ENCODE assay signal across 1 cellular context in the genomic region with DNA sequence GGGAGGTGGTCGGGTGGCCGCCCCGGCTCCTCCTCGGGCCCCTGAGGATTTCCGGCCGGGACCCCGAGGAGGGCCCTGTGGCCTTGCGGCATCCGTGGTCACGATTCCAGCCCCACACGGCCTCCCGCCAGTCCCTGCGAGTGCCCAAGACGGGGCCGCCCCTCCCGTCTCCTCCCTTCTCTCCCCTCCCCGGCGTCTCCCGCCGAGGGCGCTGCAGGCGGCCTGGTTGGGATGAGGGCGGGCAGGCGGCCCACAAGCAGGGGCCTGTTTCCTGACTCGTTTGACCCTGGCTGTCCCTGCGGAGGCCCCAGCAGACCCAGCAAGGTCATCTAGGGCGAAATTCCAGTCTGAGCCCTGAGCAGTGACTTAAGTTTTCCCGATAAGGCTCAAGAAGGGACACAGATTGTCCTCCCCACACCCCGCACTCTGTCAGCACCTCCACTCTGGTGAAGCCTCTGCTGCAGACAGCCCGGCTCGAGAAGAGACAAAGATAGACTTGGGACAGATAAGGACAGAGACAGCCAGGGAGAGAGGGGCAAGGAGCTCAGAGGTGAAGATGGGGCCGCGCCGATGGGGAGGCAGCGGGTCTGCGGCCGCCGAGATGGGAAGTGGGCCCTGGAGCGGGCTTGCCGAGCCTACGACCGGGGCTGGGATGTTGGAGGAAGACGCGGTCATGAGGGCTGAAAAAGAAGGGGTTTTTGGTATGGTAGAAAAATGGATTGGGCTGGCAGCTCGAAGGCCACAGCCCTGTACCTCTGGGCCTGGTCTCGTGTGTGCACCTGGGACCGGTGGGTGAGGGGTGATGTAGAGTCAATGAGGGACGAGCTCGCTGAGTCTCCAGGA.
A peak's percentile ranks its signal among the peaks of the same experiment; 100 is the strongest.
TF ChIP-seq lines count a peak whose summit lies in the region.

No MANE protein-coding gene starts in this region.

TF ChIP-seq in HepG2, 621 proteins besides CTCF, POLR2A, EP300 and RAD21 (continued from another document and continues in another):
- TF ChIP-seq, protein P1, sequence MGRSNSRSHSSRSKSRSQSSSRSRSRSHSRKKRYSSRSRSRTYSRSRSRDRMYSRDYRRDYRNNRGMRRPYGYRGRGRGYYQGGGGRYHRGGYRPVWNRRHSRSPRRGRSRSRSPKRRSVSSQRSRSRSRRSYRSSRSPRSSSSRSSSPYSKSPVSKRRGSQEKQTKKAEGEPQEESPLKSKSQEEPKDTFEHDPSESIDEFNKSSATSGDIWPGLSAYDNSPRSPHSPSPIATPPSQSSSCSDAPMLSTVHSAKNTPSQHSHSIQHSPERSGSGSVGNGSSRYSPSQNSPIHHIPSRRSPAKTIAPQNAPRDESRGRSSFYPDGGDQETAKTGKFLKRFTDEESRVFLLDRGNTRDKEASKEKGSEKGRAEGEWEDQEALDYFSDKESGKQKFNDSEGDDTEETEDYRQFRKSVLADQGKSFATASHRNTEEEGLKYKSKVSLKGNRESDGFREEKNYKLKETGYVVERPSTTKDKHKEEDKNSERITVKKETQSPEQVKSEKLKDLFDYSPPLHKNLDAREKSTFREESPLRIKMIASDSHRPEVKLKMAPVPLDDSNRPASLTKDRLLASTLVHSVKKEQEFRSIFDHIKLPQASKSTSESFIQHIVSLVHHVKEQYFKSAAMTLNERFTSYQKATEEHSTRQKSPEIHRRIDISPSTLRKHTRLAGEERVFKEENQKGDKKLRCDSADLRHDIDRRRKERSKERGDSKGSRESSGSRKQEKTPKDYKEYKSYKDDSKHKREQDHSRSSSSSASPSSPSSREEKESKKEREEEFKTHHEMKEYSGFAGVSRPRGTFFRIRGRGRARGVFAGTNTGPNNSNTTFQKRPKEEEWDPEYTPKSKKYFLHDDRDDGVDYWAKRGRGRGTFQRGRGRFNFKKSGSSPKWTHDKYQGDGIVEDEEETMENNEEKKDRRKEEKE (IDR thresholded peaks at IDR 0.05), result no peak
- TF ChIP-seq, protein P2, sequence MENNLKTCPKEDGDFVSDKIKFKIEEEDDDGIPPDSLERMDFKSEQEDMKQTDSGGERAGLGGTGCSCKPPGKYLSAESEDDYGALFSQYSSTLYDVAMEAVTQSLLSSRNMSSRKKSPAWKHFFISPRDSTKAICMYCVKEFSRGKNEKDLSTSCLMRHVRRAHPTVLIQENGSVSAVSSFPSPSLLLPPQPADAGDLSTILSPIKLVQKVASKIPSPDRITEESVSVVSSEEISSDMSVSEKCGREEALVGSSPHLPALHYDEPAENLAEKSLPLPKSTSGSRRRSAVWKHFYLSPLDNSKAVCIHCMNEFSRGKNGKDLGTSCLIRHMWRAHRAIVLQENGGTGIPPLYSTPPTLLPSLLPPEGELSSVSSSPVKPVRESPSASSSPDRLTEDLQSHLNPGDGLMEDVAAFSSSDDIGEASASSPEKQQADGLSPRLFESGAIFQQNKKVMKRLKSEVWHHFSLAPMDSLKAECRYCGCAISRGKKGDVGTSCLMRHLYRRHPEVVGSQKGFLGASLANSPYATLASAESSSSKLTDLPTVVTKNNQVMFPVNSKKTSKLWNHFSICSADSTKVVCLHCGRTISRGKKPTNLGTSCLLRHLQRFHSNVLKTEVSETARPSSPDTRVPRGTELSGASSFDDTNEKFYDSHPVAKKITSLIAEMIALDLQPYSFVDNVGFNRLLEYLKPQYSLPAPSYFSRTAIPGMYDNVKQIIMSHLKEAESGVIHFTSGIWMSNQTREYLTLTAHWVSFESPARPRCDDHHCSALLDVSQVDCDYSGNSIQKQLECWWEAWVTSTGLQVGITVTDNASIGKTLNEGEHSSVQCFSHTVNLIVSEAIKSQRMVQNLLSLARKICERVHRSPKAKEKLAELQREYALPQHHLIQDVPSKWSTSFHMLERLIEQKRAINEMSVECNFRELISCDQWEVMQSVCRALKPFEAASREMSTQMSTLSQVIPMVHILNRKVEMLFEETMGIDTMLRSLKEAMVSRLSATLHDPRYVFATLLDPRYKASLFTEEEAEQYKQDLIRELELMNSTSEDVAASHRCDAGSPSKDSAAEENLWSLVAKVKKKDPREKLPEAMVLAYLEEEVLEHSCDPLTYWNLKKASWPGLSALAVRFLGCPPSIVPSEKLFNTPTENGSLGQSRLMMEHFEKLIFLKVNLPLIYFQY (CRISPR knock-in tag; IDR thresholded peaks at IDR 0.05; ENCODE audit: borderline replicate concordance), result 0 out of 2 replicates have a peak, but pooled peaks have one; percentile 20
- TF ChIP-seq, protein P3, sequence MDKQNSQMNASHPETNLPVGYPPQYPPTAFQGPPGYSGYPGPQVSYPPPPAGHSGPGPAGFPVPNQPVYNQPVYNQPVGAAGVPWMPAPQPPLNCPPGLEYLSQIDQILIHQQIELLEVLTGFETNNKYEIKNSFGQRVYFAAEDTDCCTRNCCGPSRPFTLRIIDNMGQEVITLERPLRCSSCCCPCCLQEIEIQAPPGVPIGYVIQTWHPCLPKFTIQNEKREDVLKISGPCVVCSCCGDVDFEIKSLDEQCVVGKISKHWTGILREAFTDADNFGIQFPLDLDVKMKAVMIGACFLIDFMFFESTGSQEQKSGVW (CRISPR knock-in tag; IDR thresholded peaks at IDR 0.05; ENCODE audit: borderline replicate concordance), result no peak
- TF ChIP-seq, protein P4, sequence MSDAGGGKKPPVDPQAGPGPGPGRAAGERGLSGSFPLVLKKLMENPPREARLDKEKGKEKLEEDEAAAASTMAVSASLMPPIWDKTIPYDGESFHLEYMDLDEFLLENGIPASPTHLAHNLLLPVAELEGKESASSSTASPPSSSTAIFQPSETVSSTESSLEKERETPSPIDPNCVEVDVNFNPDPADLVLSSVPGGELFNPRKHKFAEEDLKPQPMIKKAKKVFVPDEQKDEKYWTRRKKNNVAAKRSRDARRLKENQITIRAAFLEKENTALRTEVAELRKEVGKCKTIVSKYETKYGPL (CRISPR knock-in tag; IDR thresholded peaks at IDR 0.05), result 0 out of 2 replicates have a peak, but pooled peaks have one; percentile 10
- TF ChIP-seq MIER2 (CRISPR knock-in tag; IDR thresholded peaks at IDR 0.05) (peak; percentile 14; the same call in 1 of the 2 replicates), PLRG1 (conservative IDR thresholded peaks at IDR 0.05) (no peak), HIVEP1 (CRISPR knock-in tag; IDR thresholded peaks at IDR 0.05) (no peak), BORCS8-MEF2B (CRISPR knock-in tag; IDR thresholded peaks at IDR 0.05) (peak; percentile 83), ZNF605 (CRISPR knock-in tag; IDR thresholded peaks at IDR 0.05) (no peak), SMAD1 (CRISPR knock-in tag; IDR thresholded peaks at IDR 0.05; ENCODE audit: borderline replicate concordance, low read depth) (0 out of 2 replicates have a peak, but pooled peaks have one; percentile 34), ZNF33A (CRISPR knock-in tag; IDR thresholded peaks at IDR 0.05; ENCODE audit: borderline replicate concordance) (0 out of 2 replicates have a peak, but pooled peaks have one; percentile 18), ZNF256 (CRISPR knock-in tag; conservative IDR thresholded peaks at IDR 0.05) (no peak), ZNF572 (CRISPR knock-in tag; IDR thresholded peaks at IDR 0.05) (0 out of 2 replicates have a peak, but pooled peaks have one; percentile 37), FOXA3 (CRISPR knock-in tag; IDR thresholded peaks at IDR 0.05) (0 out of 2 replicates have a peak, but pooled peaks have one; percentile 30)
- TF ChIP-seq, protein P5, sequence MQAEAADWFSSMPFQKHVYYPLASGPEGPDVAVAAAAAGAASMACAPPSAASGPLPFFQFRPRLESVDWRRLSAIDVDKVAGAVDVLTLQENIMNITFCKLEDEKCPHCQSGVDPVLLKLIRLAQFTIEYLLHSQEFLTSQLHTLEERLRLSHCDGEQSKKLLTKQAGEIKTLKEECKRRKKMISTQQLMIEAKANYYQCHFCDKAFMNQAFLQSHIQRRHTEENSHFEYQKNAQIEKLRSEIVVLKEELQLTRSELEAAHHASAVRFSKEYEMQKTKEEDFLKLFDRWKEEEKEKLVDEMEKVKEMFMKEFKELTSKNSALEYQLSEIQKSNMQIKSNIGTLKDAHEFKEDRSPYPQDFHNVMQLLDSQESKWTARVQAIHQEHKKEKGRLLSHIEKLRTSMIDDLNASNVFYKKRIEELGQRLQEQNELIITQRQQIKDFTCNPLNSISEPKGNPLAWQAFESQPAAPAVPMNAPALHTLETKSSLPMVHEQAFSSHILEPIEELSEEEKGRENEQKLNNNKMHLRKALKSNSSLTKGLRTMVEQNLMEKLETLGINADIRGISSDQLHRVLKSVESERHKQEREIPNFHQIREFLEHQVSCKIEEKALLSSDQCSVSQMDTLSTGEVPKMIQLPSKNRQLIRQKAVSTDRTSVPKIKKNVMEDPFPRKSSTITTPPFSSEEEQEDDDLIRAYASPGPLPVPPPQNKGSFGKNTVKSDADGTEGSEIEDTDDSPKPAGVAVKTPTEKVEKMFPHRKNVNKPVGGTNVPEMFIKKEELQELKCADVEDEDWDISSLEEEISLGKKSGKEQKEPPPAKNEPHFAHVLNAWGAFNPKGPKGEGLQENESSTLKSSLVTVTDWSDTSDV (CRISPR knock-in tag; IDR thresholded peaks at IDR 0.05), result peak; percentile 35; the same call in 1 of the 2 replicates
- TF ChIP-seq, protein P6, sequence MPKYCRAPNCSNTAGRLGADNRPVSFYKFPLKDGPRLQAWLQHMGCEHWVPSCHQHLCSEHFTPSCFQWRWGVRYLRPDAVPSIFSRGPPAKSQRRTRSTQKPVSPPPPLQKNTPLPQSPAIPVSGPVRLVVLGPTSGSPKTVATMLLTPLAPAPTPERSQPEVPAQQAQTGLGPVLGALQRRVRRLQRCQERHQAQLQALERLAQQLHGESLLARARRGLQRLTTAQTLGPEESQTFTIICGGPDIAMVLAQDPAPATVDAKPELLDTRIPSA (CRISPR knock-in tag; IDR thresholded peaks at IDR 0.05; ENCODE audit: borderline replicate concordance), result 0 out of 2 replicates have a peak, but pooled peaks have one; percentile 58
- TF ChIP-seq, protein P7, sequence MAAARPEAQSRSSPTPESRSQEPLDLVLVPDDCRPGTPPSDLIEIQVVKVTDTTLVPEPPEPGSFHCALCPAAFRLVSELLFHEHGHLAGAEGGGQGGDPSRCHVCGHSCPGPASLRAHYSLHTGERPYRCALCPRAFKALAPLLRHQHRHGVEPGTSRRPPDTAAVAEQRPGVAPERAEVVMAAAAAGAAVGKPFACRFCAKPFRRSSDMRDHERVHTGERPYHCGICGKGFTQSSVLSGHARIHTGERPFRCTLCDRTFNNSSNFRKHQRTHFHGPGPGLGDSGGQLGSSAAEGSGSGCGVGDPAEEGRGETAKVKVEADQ (CRISPR knock-in tag; IDR thresholded peaks at IDR 0.05; ENCODE audit: borderline replicate concordance), result 0 out of 2 replicates have a peak, but pooled peaks have one; percentile 3
- TF ChIP-seq, protein P8, sequence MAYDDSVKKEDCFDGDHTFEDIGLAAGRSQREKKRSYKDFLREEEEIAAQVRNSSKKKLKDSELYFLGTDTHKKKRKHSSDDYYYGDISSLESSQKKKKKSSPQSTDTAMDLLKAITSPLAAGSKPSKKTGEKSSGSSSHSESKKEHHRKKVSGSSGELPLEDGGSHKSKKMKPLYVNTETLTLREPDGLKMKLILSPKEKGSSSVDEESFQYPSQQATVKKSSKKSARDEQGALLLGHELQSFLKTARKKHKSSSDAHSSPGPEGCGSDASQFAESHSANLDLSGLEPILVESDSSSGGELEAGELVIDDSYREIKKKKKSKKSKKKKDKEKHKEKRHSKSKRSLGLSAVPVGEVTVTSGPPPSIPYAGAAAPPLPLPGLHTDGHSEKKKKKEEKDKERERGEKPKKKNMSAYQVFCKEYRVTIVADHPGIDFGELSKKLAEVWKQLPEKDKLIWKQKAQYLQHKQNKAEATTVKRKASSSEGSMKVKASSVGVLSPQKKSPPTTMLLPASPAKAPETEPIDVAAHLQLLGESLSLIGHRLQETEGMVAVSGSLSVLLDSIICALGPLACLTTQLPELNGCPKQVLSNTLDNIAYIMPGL (CRISPR knock-in tag; IDR thresholded peaks at IDR 0.05; ENCODE audit: borderline replicate concordance in 1 of 2, low read depth in 1 of 2), result peak; percentile 73 to 96
- TF ChIP-seq, protein P9, sequence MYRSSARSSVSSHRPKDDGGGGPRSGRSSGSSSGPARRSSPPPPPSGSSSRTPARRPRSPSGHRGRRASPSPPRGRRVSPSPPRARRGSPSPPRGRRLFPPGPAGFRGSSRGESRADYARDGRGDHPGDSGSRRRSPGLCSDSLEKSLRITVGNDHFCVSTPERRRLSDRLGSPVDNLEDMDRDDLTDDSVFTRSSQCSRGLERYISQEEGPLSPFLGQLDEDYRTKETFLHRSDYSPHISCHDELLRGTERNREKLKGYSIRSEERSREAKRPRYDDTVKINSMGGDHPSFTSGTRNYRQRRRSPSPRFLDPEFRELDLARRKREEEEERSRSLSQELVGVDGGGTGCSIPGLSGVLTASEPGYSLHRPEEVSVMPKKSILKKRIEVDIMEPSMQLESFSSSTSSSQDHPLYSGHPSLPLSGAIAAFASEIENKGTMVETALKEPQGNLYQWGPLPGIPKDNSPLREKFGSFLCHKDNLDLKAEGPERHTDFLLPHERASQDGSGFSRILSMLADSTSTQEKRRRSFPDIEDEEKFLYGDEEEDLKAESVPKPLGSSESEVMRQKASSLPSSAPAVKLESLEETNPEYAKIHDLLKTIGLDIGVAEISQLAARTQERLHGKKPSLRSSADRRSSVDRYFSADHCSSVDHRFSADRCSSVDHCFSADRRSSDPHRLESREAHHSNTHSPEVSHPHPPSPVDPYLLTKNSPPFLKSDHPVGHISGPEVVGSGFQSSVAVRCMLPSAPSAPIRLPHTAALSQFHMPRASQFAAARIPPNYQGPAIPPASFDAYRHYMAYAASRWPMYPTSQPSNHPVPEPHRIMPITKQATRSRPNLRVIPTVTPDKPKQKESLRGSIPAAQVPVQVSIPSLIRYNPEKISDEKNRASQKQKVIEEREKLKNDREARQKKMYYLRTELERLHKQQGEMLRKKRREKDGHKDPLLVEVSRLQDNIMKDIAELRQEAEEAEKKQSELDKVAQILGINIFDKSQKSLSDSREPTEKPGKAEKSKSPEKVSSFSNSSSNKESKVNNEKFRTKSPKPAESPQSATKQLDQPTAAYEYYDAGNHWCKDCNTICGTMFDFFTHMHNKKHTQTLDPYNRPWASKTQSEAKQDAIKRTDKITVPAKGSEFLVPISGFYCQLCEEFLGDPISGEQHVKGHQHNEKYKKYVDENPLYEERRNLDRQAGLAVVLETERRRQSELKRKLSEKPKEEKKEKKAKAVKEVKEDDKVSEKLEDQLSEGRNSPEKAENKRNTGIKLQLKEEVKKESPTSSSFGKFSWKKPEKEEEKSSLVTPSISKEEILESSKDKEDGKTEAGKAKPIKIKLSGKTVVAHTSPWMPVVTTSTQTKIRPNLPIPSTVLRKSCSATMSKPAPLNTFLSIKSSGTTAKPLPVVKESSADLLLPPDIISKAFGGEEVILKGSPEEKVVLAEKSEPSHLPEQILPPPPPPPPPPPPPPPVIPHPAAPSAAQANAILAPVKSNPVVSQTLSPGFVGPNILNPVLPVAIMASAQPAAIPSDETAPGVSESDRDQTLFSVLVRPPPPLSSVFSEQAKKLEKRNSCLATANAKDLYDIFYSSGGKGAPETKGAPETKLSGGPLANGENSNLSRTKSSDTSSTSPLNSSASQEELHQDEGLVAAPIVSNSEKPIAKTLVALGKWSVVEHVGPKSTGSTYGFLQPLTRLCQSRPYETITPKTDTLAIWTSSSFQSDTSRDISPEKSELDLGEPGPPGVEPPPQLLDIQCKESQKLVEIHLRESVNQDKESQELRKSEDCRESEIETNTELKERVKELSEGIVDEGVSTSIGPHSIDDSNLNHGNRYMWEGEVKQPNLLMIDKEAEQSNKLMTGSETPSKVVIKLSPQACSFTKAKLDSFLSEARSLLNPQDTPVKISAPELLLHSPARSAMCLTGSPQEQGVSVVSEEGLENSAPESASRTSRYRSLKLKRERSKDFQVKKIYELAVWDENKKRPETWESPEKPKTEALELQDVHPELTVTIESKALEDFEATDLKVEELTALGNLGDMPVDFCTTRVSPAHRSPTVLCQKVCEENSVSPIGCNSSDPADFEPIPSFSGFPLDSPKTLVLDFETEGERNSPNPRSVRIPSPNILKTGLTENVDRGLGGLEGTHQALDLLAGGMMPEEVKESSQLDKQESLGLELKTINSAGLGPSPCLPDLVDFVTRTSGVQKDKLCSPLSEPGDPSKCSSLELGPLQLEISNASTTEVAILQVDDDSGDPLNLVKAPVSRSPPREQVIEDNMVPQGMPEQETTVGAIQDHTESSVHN (CRISPR knock-in tag; IDR thresholded peaks at IDR 0.05), result no peak
